17 cellular contexts compared by ENCODE assay signal in the genomic region with DNA sequence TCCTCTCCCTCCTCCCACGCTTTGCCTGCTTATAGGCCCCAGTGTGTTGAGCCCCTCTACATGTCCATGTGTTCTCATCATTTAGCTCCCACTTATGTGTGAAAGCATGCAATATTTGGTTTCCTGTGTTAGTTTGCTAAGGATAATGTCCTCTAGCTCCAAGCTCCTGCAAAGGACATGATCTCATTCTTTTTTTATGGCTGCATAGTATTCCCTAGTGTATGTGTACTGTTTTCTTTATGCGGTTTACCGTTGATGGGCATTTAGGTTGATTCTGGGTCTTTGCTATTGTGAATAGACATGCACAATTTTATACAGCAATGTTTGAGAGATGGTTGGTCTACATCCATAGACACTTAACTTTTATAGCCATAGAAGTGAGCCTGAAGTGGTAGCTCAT. TPM values are rescaled to one million over a fixed set of nuclear protein-coding genes. Genes with fewer than 3 reads are reported as not detected.
DNase-seq lines count a peak whose midpoint lies in the region; ATAC-seq and TF ChIP-seq lines count a peak whose summit lies in the region.
"Had no signal": no experiment of that assay in that cellular context is flagged by ENCODE, and none has a peak within 500 bp of the region (broad histone marks: within the 10 kb centered on the region; RNA-seq: fewer than 3 reads in every experiment).

No MANE protein-coding gene starts in this region.

- peak overlapping the region; percentile 92 for H3K27ac Mint-ChIP-seq in activated T-cell treated with anti-CD3 and anti-CD28 coated beads, Interleukin-2, amount 50 U/mL, for 72 hours
- peak overlapping the region; percentile 50 for H3K27ac Mint-ChIP-seq in activated B cell treated with CpG ODN at 0.5 μM for 24 hours
- H3K27ac Mint-ChIP-seq in endothelial cell (ENCODE audit: unreplicated experiment): no peak overlapping the region

- peak overlapping the region; percentile 79 to 99 for H3K4me3 Mint-ChIP-seq in activated T-cell treated with anti-CD3 and anti-CD28 coated beads, Interleukin-2, amount 50 U/mL, for 72 hours
- H3K4me3 Mint-ChIP-seq in activated B cell treated with CpG ODN at 0.5 μM for 24 hours (peak overlapping the region; percentile 17), endothelial cell (ENCODE audit: unreplicated experiment) (peak overlapping the region; percentile 76)

- no peak overlapping the region for H3K27ac ChIP-seq in thymus (ENCODE audit: low read depth)
- H3K27ac ChIP-seq: RWPE1, vagina had no signal

- peaks cover 0 to 8% of the 10 kb centered on the region in 2 donors for H3K9me3 Mint-ChIP-seq in activated T-cell treated with anti-CD3 and anti-CD28 coated beads, Interleukin-2, amount 50 U/mL, for 72 hours
- H3K9me3 Mint-ChIP-seq in activated B cell treated with CpG ODN at 0.5 μM for 24 hours (peaks cover 3% of the 10 kb centered on the region), endothelial cell (ENCODE audit: unreplicated experiment) (no peaks in the 10 kb centered on the region)

- POLR2A ChIA-PET in activated B cell treated with CpG ODN at 0.5 μM for 24 hours (lab: Charles Lee): interaction anchor here (0.9 to 2.1 kb wide), 4 partner anchors 14 to 155 kb away, joined by 3 to 5 read pairs (median 4); no protein-coding TSS in a partner anchor

- H3K36me3 ChIP-seq in thymus (ENCODE audit: control insufficient read depth, insufficient read depth): peaks cover 18% of the 10 kb centered on the region

- peaks cover 85% of the 10 kb centered on the region for H3K4me1 Mint-ChIP-seq in activated T-cell treated with anti-CD3 and anti-CD28 coated beads, Interleukin-2, amount 50 U/mL, for 72 hours (ENCODE audit: low read depth)
- H3K4me1 Mint-ChIP-seq in activated B cell treated with CpG ODN at 0.5 μM for 24 hours (peaks cover 87% of the 10 kb centered on the region), endothelial cell (ENCODE audit: unreplicated experiment) (peaks cover 29% of the 10 kb centered on the region)

- DNase-seq in activated T-cell treated with anti-CD3 and anti-CD28 coated beads, Interleukin-2, amount 50 U/mL, for 72 hours: no peak
- no peak for DNase-seq in activated T-cell treated with anti-CD3 and anti-CD28 coated beads, Interleukin-2, amount 50 U/mL, for 1 hour
- DNase-seq in activated B cell treated with CpG ODN at 0.5 μM for 24 hours (no peak), endothelial cell (ENCODE audit: low spot score) (no peak), GDM1 (lab: John Stamatoyannopoulos, UW) (no peak)
- DNase-seq: activated CD4-positive, CD25-positive, alpha-beta regulatory T cell; central memory CD4-positive, alpha-beta T cell; kidney; mesenchymal stem cell; MM.1S; NCI-H187 treated with DMSO at 0.1 percent for 48 hours; SW 1271 had no signal

- H3K27me3 Mint-ChIP-seq in activated T-cell treated with anti-CD3 and anti-CD28 coated beads, Interleukin-2, amount 50 U/mL, for 72 hours (ENCODE audit: low read depth): no peaks in the 10 kb centered on the region
- H3K27me3 Mint-ChIP-seq in activated B cell treated with CpG ODN at 0.5 μM for 24 hours (no peaks in the 10 kb centered on the region), endothelial cell (ENCODE audit: unreplicated experiment) (peaks cover 6% of the 10 kb centered on the region)

- WGBS in thymus: 97% methylated on average over 3 of the region's 3 CpGs

- intact Hi-C loops in activated B cell treated with CpG ODN at 0.5 μM for 24 hours (cut with micrococcal nuclease): loop anchor here (10.0 kb wide), 1 partner anchor 639 kb away; a partner anchor contains a TSS

- H3K4me1 ChIP-seq in thymus (ENCODE audit: control insufficient read depth, insufficient read depth, low read length): peaks cover 23% of the 10 kb centered on the region

- peaks cover 25 to 50% of the 10 kb centered on the region in 2 donors for H3K36me3 Mint-ChIP-seq in activated T-cell treated with anti-CD3 and anti-CD28 coated beads, Interleukin-2, amount 50 U/mL, for 72 hours (ENCODE audit: insufficient read depth in 2 of 2)
- H3K36me3 Mint-ChIP-seq in activated B cell treated with CpG ODN at 0.5 μM for 24 hours (ENCODE audit: low read depth) (peaks cover 87% of the 10 kb centered on the region), endothelial cell (ENCODE audit: low read depth, unreplicated experiment) (peaks cover 54% of the 10 kb centered on the region)

- CTCF ChIA-PET in activated B cell treated with CpG ODN at 0.5 μM for 24 hours (lab: Charles Lee): no interaction called here

- no peaks in the 10 kb centered on the region for H3K27me3 ChIP-seq in thymus (ENCODE audit: control insufficient read depth, insufficient read depth)
- H3K27me3 ChIP-seq: vagina had no signal

- TF ChIP-seq CTCF in activated B cell treated with CpG ODN at 0.5 μM for 24 hours (IDR thresholded peaks at IDR 0.05) (no peak), endothelial cell (IDR thresholded peaks at IDR 0.05; ENCODE audit: unreplicated experiment) (no peak)

- ATAC-seq in activated T-cell treated with anti-CD3 and anti-CD28 coated beads, Interleukin-2, amount 50 U/mL, for 72 hours (replicated peaks in 1 of 2): no peak
- ATAC-seq in activated B cell treated with CpG ODN at 0.5 μM for 24 hours (ENCODE audit: low read depth): no peak
- no peak for ATAC-seq in HG03196 (IDR thresholded peaks at IDR 0.05; ENCODE audit: unreplicated experiment)
- ATAC-seq in HG03139 (IDR thresholded peaks at IDR 0.05; ENCODE audit: unreplicated experiment): no peak

- H3K9me3 ChIP-seq in thymus (ENCODE audit: control insufficient read depth): no peaks in the 10 kb centered on the region
- H3K9me3 ChIP-seq: vagina had no signal

- peak overlapping the region; percentile 25 for H3K4me3 ChIP-seq in thymus (ENCODE audit: low read length)
- H3K4me3 ChIP-seq: vagina had no signal

RNA-seq across cellular contexts. Expression of a gene that starts 5.1 kb away (rescaled TPM):
- total RNA-seq in activated T-cell treated with anti-CD3 and anti-CD28 coated beads, Interleukin-2, amount 50 U/mL, for 72 hours: 100 to 1,000 TPM; 112 to 133 TPM
- total RNA-seq in activated B cell treated with CpG ODN at 0.5 μM for 24 hours (286 and 299 TPM in 2 replicates), endothelial cell (ENCODE audit: unreplicated experiment) (104 TPM)
- polyA plus RNA-seq in thymus: 323 TPM

Comparison
In these comparisons a context has a peak if more than half of its experiments do, and no peak if none do; other contexts are left out.
1. H3K4me3 Mint-ChIP-seq: peak in every context shown above with its lines; median percentile 89 in activated T-cell treated with anti-CD3 and anti-CD28 coated beads, Interleukin-2, amount 50 U/mL, for 72 hours; 76 in endothelial cell; 17 in activated B cell treated with CpG ODN at 0.5 μM for 24 hours.